In genomic region chr3:170506556-170506955, GRCh38 we compare ENCODE assay signal across 1 cellular context.
TF ChIP-seq lines count a peak whose summit lies in the region.

No MANE protein-coding gene starts in this region.

TF ChIP-seq in liver, 16 proteins besides CTCF, POLR2A, EP300 and RAD21 (continued from another document):
- TF ChIP-seq HNF4A (conservative IDR thresholded peaks at IDR 0.05) (peak in 1 of 2 donors; percentile 39), MAX (IDR thresholded peaks at IDR 0.05) (peak; percentile 19), YY1 (IDR thresholded peaks at IDR 0.05) (peak; percentile 42), JUND (IDR thresholded peaks at IDR 0.05) (no peak), EGR1 (IDR thresholded peaks at IDR 0.05; ENCODE audit: low read depth in 2 of 2) (no peak), FOXA2 (IDR thresholded peaks at IDR 0.05) (no peak)
